ENCODE assay signal across 22 cellular contexts in the genomic region with DNA sequence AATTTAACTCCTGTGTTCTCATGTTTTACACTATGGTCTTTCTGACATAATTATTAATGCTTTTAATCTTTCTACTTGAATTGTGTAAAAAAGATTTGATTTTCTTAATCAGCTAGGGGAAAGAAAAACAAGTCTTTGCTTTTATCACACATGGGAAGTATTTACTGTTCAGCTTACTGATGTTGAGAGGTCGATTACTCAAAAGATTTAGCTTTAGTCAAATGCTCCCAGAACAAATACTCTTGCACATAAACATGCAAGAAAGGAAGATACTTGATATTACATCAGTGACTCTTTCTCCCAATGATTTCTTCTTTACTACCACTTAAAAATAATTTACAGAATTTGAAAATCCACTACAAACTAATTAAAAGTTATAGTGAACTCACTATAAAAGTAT.
"Had no signal": no experiment of that assay in that cellular context is flagged by ENCODE, and none has a peak within 500 bp of the region (broad histone marks: within the 10 kb centered on the region; RNA-seq: fewer than 3 reads in every experiment).

No MANE protein-coding gene starts in this region.

- H3K27me3 ChIP-seq: ascending aorta, cardiac muscle cell had no signal

- H3K9me3 Mint-ChIP-seq: brain; T-helper 1 cell treated with Interleukin-12 subunit alpha and Interleukin-12 subunit beta and Interleukin-4 antibody, amounts not matched to agents 30 μg/mL and 1 μg/mL, for 36 hours had no signal

- H3K9me3 ChIP-seq: ascending aorta had no signal

- H3K4me1 Mint-ChIP-seq: activated naive CD4-positive, alpha-beta T cell treated with anti-CD3 and anti-CD28 coated beads, Interleukin-2, amount 50 U/mL, for 24 hours had no signal

- H3K4me3 ChIP-seq: ascending aorta, cardiac muscle cell, PC-9, SK-N-MC had no signal

- DNase-seq: activated CD4-positive, alpha-beta T cell treated with anti-CD3 and anti-CD28 coated beads for 48 hours; activated CD4-positive, alpha-beta T cell treated with anti-CD3 and anti-CD28 coated beads, Interleukin-2, amount 50 U/mL, for 4 hours; activated CD4-positive, CD25-positive, alpha-beta regulatory T cell treated with anti-CD3 and anti-CD28 coated beads, Interleukin-2, amount 50 U/mL, for 72 hours; activated CD8-positive, alpha-beta memory T cell treated with anti-CD3 and anti-CD28 coated beads, Interleukin-2, amount 50 U/mL, for 48 hours; activated CD8-positive, alpha-beta T cell treated with anti-CD3 and anti-CD28 coated beads, Interleukin-2, amount 10 ng/mL, durations not matched to agents 7 days and 5 days; activated T-cell treated with anti-CD3 and anti-CD28 coated beads, Interleukin-2, amount 50 U/mL, for 1 hour; Kasumi-1; KBM-7; NCI-H146; NCI-H187 treated with DMSO at 0.1 percent for 48 hours; NCI-H2081 treated with DMSO at 0.1 percent for 48 hours; NCI-H446; NCI-H524; SIG-M5 had no signal

- H3K4me1 ChIP-seq: ascending aorta had no signal

- H3K27ac ChIP-seq: ascending aorta, cardiac muscle cell, PC-9, SK-N-MC had no signal

- ATAC-seq: activated CD8-positive, alpha-beta T cell treated with anti-CD3 and anti-CD28 coated beads, Interleukin-2, amount 10 ng/mL, durations not matched to agents 7 days and 5 days; WTC11 had no signal

- H3K36me3 Mint-ChIP-seq: activated naive CD4-positive, alpha-beta T cell treated with anti-CD3 and anti-CD28 coated beads, Interleukin-2, amount 50 U/mL, for 24 hours; brain; WTC11 had no signal

- H3K36me3 ChIP-seq: ascending aorta, cardiac muscle cell had no signal

- H3K4me2 ChIP-seq: PC-9 had no signal

- H3K4me3 Mint-ChIP-seq: activated CD8-positive, alpha-beta T cell treated with anti-CD3 and anti-CD28 coated beads, Interleukin-2, amount 10 ng/mL, durations not matched to agents 7 days and 5 days; activated naive CD4-positive, alpha-beta T cell treated with anti-CD3 and anti-CD28 coated beads, Interleukin-2, amount 50 U/mL, for 24 hours; brain; T-helper 1 cell treated with Interleukin-12 subunit alpha and Interleukin-12 subunit beta and Interleukin-4 antibody, amounts not matched to agents 30 μg/mL and 1 μg/mL, for 36 hours; WTC11 had no signal

- H2AFZ ChIP-seq: PC-9 had no signal

- H3K27me3 Mint-ChIP-seq: activated naive CD4-positive, alpha-beta T cell treated with anti-CD3 and anti-CD28 coated beads, Interleukin-2, amount 50 U/mL, for 24 hours; brain had no signal

- H3K27ac Mint-ChIP-seq: activated CD8-positive, alpha-beta T cell treated with anti-CD3 and anti-CD28 coated beads, Interleukin-2, amount 10 ng/mL, durations not matched to agents 7 days and 5 days; activated naive CD4-positive, alpha-beta T cell treated with anti-CD3 and anti-CD28 coated beads, Interleukin-2, amount 50 U/mL, for 24 hours; brain; T-helper 1 cell treated with Interleukin-12 subunit alpha and Interleukin-12 subunit beta and Interleukin-4 antibody, amounts not matched to agents 30 μg/mL and 1 μg/mL, for 36 hours; WTC11 had no signal
